In the genomic region with DNA sequence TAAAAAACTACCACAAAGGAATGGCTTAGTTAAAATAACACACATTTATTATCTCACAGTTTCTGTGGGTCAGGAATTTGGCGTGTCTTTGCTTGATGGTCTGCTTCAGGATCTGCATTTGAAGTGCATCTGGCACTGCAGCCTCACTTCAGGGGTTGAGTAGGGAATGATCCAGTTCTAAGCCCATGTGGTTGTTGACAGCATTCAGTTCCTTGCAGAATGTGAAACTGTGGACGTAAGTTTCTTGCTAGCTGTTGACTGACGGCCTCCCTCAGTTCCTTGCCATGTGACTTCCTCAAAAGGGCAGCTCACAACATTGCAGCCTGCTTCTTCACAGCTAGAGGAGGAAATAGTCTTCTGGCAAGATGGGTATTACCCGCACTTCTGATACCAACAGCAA, we compare ENCODE assay signal across 8 cellular contexts. TPM values are rescaled to one million over a fixed set of nuclear protein-coding genes. Genes with fewer than 3 reads are reported as not detected.
DNase-seq lines count a peak whose midpoint lies in the region; ATAC-seq and TF ChIP-seq lines count a peak whose summit lies in the region.

No MANE protein-coding gene starts in this region.

- TF ChIP-seq CTCF in tibial nerve (IDR thresholded peaks at IDR 0.05), result no peak

- H3K36me3 ChIP-seq in tibial nerve, result no peaks in the 10 kb centered on the region
- no peaks in the 10 kb centered on the region for H3K36me3 ChIP-seq in GM23248 (ENCODE audit: low read depth)

- peak; percentile 8 for DNase-seq in activated T-cell treated with anti-CD3 and anti-CD28 coated beads for 1 hour (ENCODE audit: low read depth)
- peak; percentile 41 to 56 (median 47) for DNase-seq in immature natural killer cell
- DNase-seq in tibial nerve (ENCODE audit: low spot score in 2 of 2), result peak in 1 of 2 donors; percentile 42
- DNase-seq in HCEC 1CT, result no peak
- no peak for DNase-seq in GM23248
- no peak for DNase-seq in G401 (ENCODE audit: low spot score)

- no peak overlapping the region for H2AFZ ChIP-seq in GM23248

- H3K9ac ChIP-seq in GM23248, result no peak overlapping the region

- H3K9me3 Mint-ChIP-seq in IgD-negative memory B cell (no peaks in the 10 kb centered on the region), immature natural killer cell (no peaks in the 10 kb centered on the region)

- H3K79me2 ChIP-seq in GM23248 (ENCODE audit: insufficient read depth), result no peaks in the 10 kb centered on the region

- no peaks in the 10 kb centered on the region for H4K20me1 ChIP-seq in GM23248 (ENCODE audit: insufficient read depth)

- no peaks in the 10 kb centered on the region for H3K9me2 ChIP-seq in GM23248 (ENCODE audit: insufficient read depth)

- no peaks in the 10 kb centered on the region for H3K27me3 Mint-ChIP-seq in IgD-negative memory B cell
- H3K27me3 Mint-ChIP-seq in immature natural killer cell (ENCODE audit: low read depth in 3 of 3), result no peaks in the 10 kb centered on the region

- H3K4me3 Mint-ChIP-seq in IgD-negative memory B cell (peak overlapping the region in 3 of 4 donors; percentile 76 to 86 (median 85)), immature natural killer cell (peak overlapping the region; percentile 50 to 81 (median 72))

- TF ChIP-seq POLR2A in tibial nerve (IDR thresholded peaks at IDR 0.05), result peak in 1 of 2 donors; percentile 7

- no peak overlapping the region for H3K4me2 ChIP-seq in GM23248 (ENCODE audit: unreplicated experiment)

- in situ Hi-C loops in GM23248 (cut with MboI) (no loop called here), G401 (cut with HindIII; ENCODE audit: low sequenced_read_pairs) (no loop called here)

- H3K4me1 Mint-ChIP-seq in IgD-negative memory B cell (peaks cover 12 to 16% (median 12%) of the 10 kb centered on the region in 3 donors), immature natural killer cell (peaks cover 19 to 20% of the 10 kb centered on the region in 2 donors)

- H3K27ac ChIP-seq in tibial nerve, result peak overlapping the region in 3 of 4 donors; percentile 32 to 77 (median 75)
- H3K27ac ChIP-seq in GM23248, result no peak overlapping the region

- WGBS in tibial nerve, 2 donors, result 40% methylated on average over 4 of the region's 4 CpGs
- WGBS in GM23248 (ENCODE audit: low coverage in 1 of 2, low lambda C conversion rate in 2 of 2, missing lambda C conversion rate in 2 of 2), 2 experiments, result 32 to 42% methylated on average over 4 of the region's 4 CpGs

- H3K27me3 ChIP-seq in tibial nerve, result no peaks in the 10 kb centered on the region
- no peaks in the 10 kb centered on the region for H3K27me3 ChIP-seq in GM23248 (replicated peaks; ENCODE audit: insufficient read depth)

- ATAC-seq in GM19023 (IDR thresholded peaks at IDR 0.05; ENCODE audit: unreplicated experiment), result peak; percentile 67

- peaks cover 0 to 7% (median 0%) of the 10 kb centered on the region in 4 donors for H3K9me3 ChIP-seq in tibial nerve
- no peaks in the 10 kb centered on the region for H3K9me3 ChIP-seq in GM23248 (ENCODE audit: low read depth)

- H3K4me3 ChIP-seq in tibial nerve (peak overlapping the region in 1 of 4 donors; percentile 19), GM23248 (no peak overlapping the region)

- peak; percentile 20 to 76 for TF ChIP-seq EP300 in tibial nerve (IDR thresholded peaks at IDR 0.05)

- H3K4me1 ChIP-seq in tibial nerve (peaks cover 0 to 44% (median 11%) of the 10 kb centered on the region in 4 donors), GM23248 (ENCODE audit: insufficient read depth) (peaks cover 22% of the 10 kb centered on the region)

- H3K36me3 Mint-ChIP-seq in IgD-negative memory B cell (no peaks in the 10 kb centered on the region), immature natural killer cell (no peaks in the 10 kb centered on the region)

- peaks cover 24% of the 10 kb centered on the region; the same call in 1 of the 2 replicates for H3F3A ChIP-seq in GM23248 (ENCODE audit: insufficient read depth)

- H3K27ac Mint-ChIP-seq in IgD-negative memory B cell, result peak overlapping the region in 2 of 3 donors; percentile 40 to 67
- peak overlapping the region; percentile 87 to 94 (median 90) for H3K27ac Mint-ChIP-seq in immature natural killer cell

RNA-seq across cellular contexts. Expression of a gene that starts 2.1 kb away (rescaled TPM):
- polyA plus RNA-seq in IgD-negative memory B cell (0.33 TPM), immature natural killer cell (under 1 TPM in 1 of 3 donors, not detected in 2; 0.13 TPM), GM23248 (2016; fragmentation: Nextera tagmentation; extraction: Ambion mirVana) (0.16 and 0.23 TPM in 2 replicates)
- total RNA-seq in tibial nerve, result 10 to 100 TPM in 3 of 4 donors, 1 to 10 TPM in 1; 4.2 to 33.9 (median 18.4) TPM
- 0.11 TPM in 1 of 2 replicates, not detected in the other for total RNA-seq in GM23248 (2014; rRNA removed; shearing (Covaris generic))
- total RNA-seq in G401 (2014; rRNA removed; shearing (Covaris generic)), result not detected in 2 replicates

RNA-seq across cellular contexts. Expression of a gene that starts 17.8 kb away (rescaled TPM):
- not detected for polyA plus RNA-seq in IgD-negative memory B cell
- under 1 TPM in 1 of 3 donors, not detected in 2; 0.09 TPM for polyA plus RNA-seq in immature natural killer cell
- total RNA-seq in tibial nerve, result 10 to 100 TPM; 19.2 to 64.9 (median 59.5) TPM
- total RNA-seq in GM23248 (2014; rRNA removed; shearing (Covaris generic)), result 0.11 TPM in 1 of 2 replicates, not detected in the other
- 0.13 and 0.14 TPM in 2 replicates for polyA plus RNA-seq in GM23248 (2016; fragmentation: Nextera tagmentation; extraction: Ambion mirVana)
- total RNA-seq in G401 (2014; rRNA removed; shearing (Covaris generic)), result not detected in 2 replicates

Comparison
In these comparisons a context has a peak if more than half of its experiments do, and no peak if none do; other contexts are left out.
1. DNase-seq: peak in activated T-cell treated with anti-CD3 and anti-CD28 coated beads for 1 hour (single experiment) and immature natural killer cell (3 of 3); none in HCEC 1CT (single experiment), GM23248 (single experiment) and G401 (single experiment).
2. RNA of a gene that starts 17.8 kb away (total RNA-seq): 19.2 to 64.9 TPM in tibial nerve; 0.11 TPM in GM23248 and not detected in G401; every median in the first group is over 10 times any median in the second.